ENCODE assay signal across 8 cellular contexts in the genomic region with DNA sequence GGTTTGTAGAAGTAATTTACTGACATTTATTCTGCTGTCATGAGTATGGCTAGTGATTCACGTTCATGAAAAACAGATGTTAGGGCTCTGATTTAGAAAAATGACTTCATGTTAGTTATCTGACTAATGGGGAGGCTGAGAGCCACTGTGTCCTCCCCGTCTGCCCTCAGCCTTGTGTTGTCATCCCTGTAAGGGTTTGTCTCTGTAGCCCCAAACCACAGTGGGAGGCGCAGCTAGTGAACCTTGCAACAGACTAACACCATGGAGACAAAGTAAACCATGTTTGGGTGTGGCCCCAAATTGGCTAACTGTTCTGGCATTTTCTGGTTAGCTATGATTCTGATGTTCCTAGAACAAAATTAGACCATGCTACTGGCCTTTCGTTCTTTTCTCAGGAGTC.
DNase-seq lines count a peak whose midpoint lies in the region; ATAC-seq, FAIRE-seq and TF ChIP-seq lines count a peak whose summit lies in the region.

No MANE protein-coding gene starts in this region.

- H2AFZ ChIP-seq in K562 (ENCODE audit: low read depth, low read length): no peak overlapping the region

- CTCF ChIA-PET in K562 (lab: Yijun Ruan, JAX; ENCODE audit: low intra/inter-chr PET ratio): no interaction called here

- H3K27ac ChIP-seq in K562 (ENCODE audit: extremely low read depth, low read depth, low read length) (no peak overlapping the region), left lung (peak overlapping the region; percentile 77 to 94)

- ATAC-seq in HG03457 (IDR thresholded peaks at IDR 0.05; ENCODE audit: unreplicated experiment) (peak; percentile 40), K562 (no peak), left lung (peak; percentile 53)

- no peaks in the 10 kb centered on the region for H4K20me1 ChIP-seq in K562 (replicated peaks; ENCODE audit: control insufficient read depth, insufficient read depth, low read length)

- FAIRE-seq in K562 (lab: Jason Lieb, UNC): no peak

- intact Hi-C loops in K562 (cut with micrococcal nuclease): no loop called here
- intact Hi-C loops in left lung (cut with DNase I): no loop called here

- in situ Hi-C loops in GM13977 (cut with MboI; ENCODE audit: low pct_unique_long_range_greater_than_20kb, low sequenced_read_pairs, unreplicated experiment) (no loop called here), K562 (cut with MboI) (no loop called here)

- no peak overlapping the region for H3K9ac ChIP-seq in K562 (ENCODE audit: insufficient read depth in 1 of 2, low read depth in 2 of 2, low read length in 2 of 2)

- TF ChIP-seq EP300 in K562 (IDR thresholded peaks at IDR 0.05; ENCODE audit: low read length): no peak

- POLR2A ChIA-PET in K562 (lab: Yijun Ruan, JAX): interaction anchor here (1.0 kb wide), 1 partner anchor 20 kb away, joined by 3 read pairs; no protein-coding TSS in a partner anchor

- no peak overlapping the region for H3K4me2 ChIP-seq in K562 (ENCODE audit: insufficient read depth, low read length)

- DNase-seq in GM13977 (ENCODE audit: low spot score) (peak; percentile 84), T-helper 9 cell (peak; percentile 79), K562 (ENCODE audit: extremely low read depth in 1 of 4, low spot score in 3 of 4) (peak in 1 of 4 experiments; percentile 45), left lung (peak in 1 of 2 donors; percentile 91), COLO829 (ENCODE audit: low spot score) (no peak), ecto neural progenitor cell (ENCODE audit: low spot score) (no peak)
- DNase-seq in stimulated activated CD8-positive, alpha-beta memory T cell treated with anti-CD3 and anti-CD28 coated beads, Interleukin-15, amount 100 ng/mL, for 1 hour (ENCODE audit: low read depth): peak; percentile 71

- no TSS peak for BruUV-seq in K562 (replicated peaks; lab: Mats Ljungman, UMichigan)

- H3K36me3 ChIP-seq in K562 (ENCODE audit: control insufficient read depth, insufficient read depth, low read length) (no peaks in the 10 kb centered on the region), left lung (no peaks in the 10 kb centered on the region)

- H3K4me1 ChIP-seq in K562 (replicated peaks in 1 of 2; ENCODE audit: control insufficient read depth in 2 of 2, insufficient read depth in 2 of 2, low read length in 2 of 2) (peaks cover 4 to 14% of the 10 kb centered on the region in 2 experiments; a peak in 4 of 5 replicates), left lung (peaks cover 26 to 62% of the 10 kb centered on the region in 2 donors)

- no peaks in the 10 kb centered on the region for H3K9me1 ChIP-seq in K562 (ENCODE audit: control insufficient read depth, insufficient read depth, low read length)

- no peak for TF ChIP-seq CTCF in GM13977 (IDR thresholded peaks at IDR 0.05; ENCODE audit: extremely low read depth, insufficient read depth, missing control alignments)
- no peak for TF ChIP-seq CTCF in K562 (IDR thresholded peaks at IDR 0.05 in 2 of 3, conservative IDR thresholded peaks at IDR 0.05 in 1 of 3; ENCODE audit: insufficient read depth in 2 of 3, low read depth in 1 of 3, low read length in 3 of 3)
- no peak for TF ChIP-seq CTCF in left lung (IDR thresholded peaks at IDR 0.05)

- 0% methylated on average over 2 of the region's 4 CpGs for WGBS in K562 (ENCODE audit: insufficient coverage, low coverage, missing lambda C conversion rate)

- H3K9me3 ChIP-seq in K562 (replicated peaks; ENCODE audit: control insufficient read depth, insufficient read depth, low read depth, low read length) (no peaks in the 10 kb centered on the region), left lung (no peaks in the 10 kb centered on the region)

- TF ChIP-seq RAD21 in K562 (CRISPR knock-in tag; conservative IDR thresholded peaks at IDR 0.05 in 1 of 2, IDR thresholded peaks at IDR 0.05 in 1 of 2): no peak

- TF ChIP-seq POLR2A in K562 (conservative IDR thresholded peaks at IDR 0.05): no peak

- H3K27me3 ChIP-seq in K562 (ENCODE audit: control insufficient read depth in 2 of 2, insufficient read depth in 2 of 2, low read length in 2 of 2) (peaks cover 1 to 13% of the 10 kb centered on the region in 2 experiments; a peak in 3 of 5 replicates), left lung (no peaks in the 10 kb centered on the region)

- peaks cover 4% of the 10 kb centered on the region for H3K79me2 ChIP-seq in K562 (ENCODE audit: control insufficient read depth, insufficient read depth, low read length)

- H3K4me3 ChIP-seq in K562 (no peak overlapping the region), left lung (no peak overlapping the region)

TF ChIP-seq in K562, 482 proteins besides CTCF, POLR2A, EP300 and RAD21 (continues in another document):
- TF ChIP-seq MEIS2 (IDR thresholded peaks at IDR 0.05; ENCODE audit: partially characterized antibody): peak; percentile 55
- TF ChIP-seq CBFA2T3 (IDR thresholded peaks at IDR 0.05): peak; percentile 39
- TF ChIP-seq, protein P1, sequence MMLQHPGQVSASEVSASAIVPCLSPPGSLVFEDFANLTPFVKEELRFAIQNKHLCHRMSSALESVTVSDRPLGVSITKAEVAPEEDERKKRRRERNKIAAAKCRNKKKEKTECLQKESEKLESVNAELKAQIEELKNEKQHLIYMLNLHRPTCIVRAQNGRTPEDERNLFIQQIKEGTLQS (IDR thresholded peaks at IDR 0.05): peak; percentile 67
- TF ChIP-seq, protein P1 (CRISPR knock-in tag; conservative IDR thresholded peaks at IDR 0.05): no peak
- TF ChIP-seq RFX5 (IDR thresholded peaks at IDR 0.05; ENCODE audit: low read depth, low read length): no peak
- peak; percentile 46 for TF ChIP-seq RFX1 (IDR thresholded peaks at IDR 0.05)
- TF ChIP-seq CEBPG (CRISPR knock-in tag; IDR thresholded peaks at IDR 0.05): peak; percentile 25; the same call in 1 of the 2 replicates
- peak; percentile 36; a peak in 2 of 4 replicates for TF ChIP-seq CEBPG (tag; conservative IDR thresholded peaks at IDR 0.05 in 1 of 2, IDR thresholded peaks at IDR 0.05 in 1 of 2)
- TF ChIP-seq ETV1 (tag; conservative IDR thresholded peaks at IDR 0.05; ENCODE audit: low read depth): no peak
- peak; percentile 52; the same call in 1 of the 2 replicates for TF ChIP-seq ATF7 (IDR thresholded peaks at IDR 0.05)
- no peak for TF ChIP-seq ZSCAN29 (IDR thresholded peaks at IDR 0.05)
- TF ChIP-seq, protein P2, sequence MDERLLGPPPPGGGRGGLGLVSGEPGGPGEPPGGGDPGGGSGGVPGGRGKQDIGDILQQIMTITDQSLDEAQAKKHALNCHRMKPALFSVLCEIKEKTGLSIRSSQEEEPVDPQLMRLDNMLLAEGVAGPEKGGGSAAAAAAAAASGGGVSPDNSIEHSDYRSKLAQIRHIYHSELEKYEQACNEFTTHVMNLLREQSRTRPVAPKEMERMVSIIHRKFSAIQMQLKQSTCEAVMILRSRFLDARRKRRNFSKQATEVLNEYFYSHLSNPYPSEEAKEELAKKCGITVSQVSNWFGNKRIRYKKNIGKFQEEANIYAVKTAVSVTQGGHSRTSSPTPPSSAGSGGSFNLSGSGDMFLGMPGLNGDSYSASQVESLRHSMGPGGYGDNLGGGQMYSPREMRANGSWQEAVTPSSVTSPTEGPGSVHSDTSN (CRISPR knock-in tag; IDR thresholded peaks at IDR 0.05; ENCODE audit: low read depth): no peak
- TF ChIP-seq, protein P2 (tag; conservative IDR thresholded peaks at IDR 0.05; ENCODE audit: low read depth): peak; percentile 20; the same call in 1 of the 2 replicates
- TF ChIP-seq, protein P3, sequence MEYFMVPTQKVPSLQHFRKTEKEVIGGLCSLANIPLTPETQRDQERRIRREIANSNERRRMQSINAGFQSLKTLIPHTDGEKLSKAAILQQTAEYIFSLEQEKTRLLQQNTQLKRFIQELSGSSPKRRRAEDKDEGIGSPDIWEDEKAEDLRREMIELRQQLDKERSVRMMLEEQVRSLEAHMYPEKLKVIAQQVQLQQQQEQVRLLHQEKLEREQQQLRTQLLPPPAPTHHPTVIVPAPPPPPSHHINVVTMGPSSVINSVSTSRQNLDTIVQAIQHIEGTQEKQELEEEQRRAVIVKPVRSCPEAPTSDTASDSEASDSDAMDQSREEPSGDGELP (CRISPR knock-in tag; IDR thresholded peaks at IDR 0.05; ENCODE audit: borderline replicate concordance): peak; percentile 54; the same call in 1 of the 2 replicates
- 0 out of 2 replicates have a peak, but pooled peaks have one; percentile 20 for TF ChIP-seq BHLHE40 (IDR thresholded peaks at IDR 0.05; ENCODE audit: low read length)
- peak; percentile 55; the same call in 1 of the 2 replicates for TF ChIP-seq LCOR (CRISPR knock-in tag; IDR thresholded peaks at IDR 0.05)
- TF ChIP-seq ZNF263 (CRISPR knock-in tag; IDR thresholded peaks at IDR 0.05; ENCODE audit: borderline replicate concordance): peak; percentile 90
- peak; percentile 49; the same call in 1 of the 2 replicates for TF ChIP-seq TCF3 (CRISPR knock-in tag; IDR thresholded peaks at IDR 0.05)
- TF ChIP-seq HDGF (IDR thresholded peaks at IDR 0.05): no peak
- no peak for TF ChIP-seq HNRNPLL (IDR thresholded peaks at IDR 0.05; ENCODE audit: low read depth, low read length, poor library complexity, severe bottlenecking)
- TF ChIP-seq MIER1 (IDR thresholded peaks at IDR 0.05; ENCODE audit: low read depth): no peak
- no peak for TF ChIP-seq PHF20 (IDR thresholded peaks at IDR 0.05; ENCODE audit: partially characterized antibody)
- no peak for TF ChIP-seq KAT2B (IDR thresholded peaks at IDR 0.05; ENCODE audit: low read depth, low read length)
- no peak for TF ChIP-seq NONO (IDR thresholded peaks at IDR 0.05; ENCODE audit: low read depth in 2 of 2, low read length in 1 of 2)
- TF ChIP-seq ZNF124 (CRISPR knock-in tag; IDR thresholded peaks at IDR 0.05): no peak

Comparison
In these comparisons a context has a peak if more than half of its experiments do, and no peak if none do; other contexts are left out.
1. DNase-seq: peak in GM13977 (single experiment), T-helper 9 cell (single experiment) and stimulated activated CD8-positive, alpha-beta memory T cell treated with anti-CD3 and anti-CD28 coated beads, Interleukin-15, amount 100 ng/mL, for 1 hour (single experiment); none in COLO829 (single experiment) and ecto neural progenitor cell (single experiment).